In the genomic region with DNA sequence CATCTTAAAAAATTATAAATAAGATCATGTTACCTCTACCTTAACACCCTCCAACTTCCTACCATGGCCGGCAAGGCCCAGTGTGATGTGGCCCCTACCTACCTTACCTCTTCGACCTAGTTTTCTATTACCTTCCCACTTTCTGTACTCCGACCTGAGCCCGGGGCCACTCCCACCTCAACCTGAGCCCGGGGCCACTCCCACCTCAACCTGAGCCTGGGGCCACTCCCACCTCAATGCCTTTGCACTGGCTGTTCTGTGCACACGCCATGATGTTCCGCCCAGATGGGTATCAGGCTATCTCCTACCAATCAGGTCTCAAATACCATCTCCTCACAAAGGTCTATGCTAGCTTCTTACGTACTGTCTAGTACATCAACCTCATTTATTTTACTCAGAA, we compare ENCODE assay signal across 21 cellular contexts.
"Had no signal": no experiment of that assay in that cellular context is flagged by ENCODE, and none has a peak within 500 bp of the region (broad histone marks: within the 10 kb centered on the region; RNA-seq: fewer than 3 reads in every experiment).

No MANE protein-coding gene starts in this region.

- H2AFZ ChIP-seq: neural progenitor cell had no signal

- H3K27me3 Mint-ChIP-seq: activated CD4-positive, alpha-beta memory T cell treated with anti-CD3 and anti-CD28 coated beads for 36 hours; activated CD8-positive, alpha-beta memory T cell treated with anti-CD3 and anti-CD28 coated beads, Interleukin-2, amount 10 ng/mL, durations not matched to agents 7 days and 5 days; naive B cell had no signal

- H3K4me2 ChIP-seq: neural progenitor cell had no signal

- H3K9me3 ChIP-seq: gastroesophageal sphincter, heart right ventricle, ovary, sigmoid colon, tibial nerve had no signal

- H3K4me3 ChIP-seq: gastroesophageal sphincter, heart right ventricle, neural progenitor cell, ovary, sigmoid colon, tibial nerve had no signal

- H3K27me3 ChIP-seq: gastroesophageal sphincter, heart right ventricle, neural progenitor cell, ovary, sigmoid colon, tibial nerve had no signal

- H3K9me3 Mint-ChIP-seq: activated CD4-positive, alpha-beta memory T cell treated with anti-CD3 and anti-CD28 coated beads for 36 hours; activated T-helper 2 cell treated with anti-CD3 and anti-CD28 coated beads, Interferon-gamma antibody, Interleukin-2, Interleukin-4, amounts not matched to agents 10 μg/mL and 5 μg/mL and 100 μg/mL, durations not matched to agents 14 hours and 24 hours and 36 hours; naive B cell; neural progenitor cell had no signal

- FAIRE-seq: astrocyte had no signal

- H3K4me1 Mint-ChIP-seq: activated CD8-positive, alpha-beta memory T cell treated with anti-CD3 and anti-CD28 coated beads, Interleukin-2, amount 10 ng/mL, durations not matched to agents 7 days and 5 days; neural progenitor cell had no signal

- H3K36me3 ChIP-seq: ovary had no signal

- DNase-seq: activated CD4-positive, alpha-beta memory T cell treated with anti-CD3 and anti-CD28 coated beads for 36 hours; activated CD4-positive, alpha-beta T cell treated with anti-CD3 and anti-CD28 coated beads for 1 hour; activated CD8-positive, alpha-beta memory T cell treated with anti-CD3 and anti-CD28 coated beads, Interleukin-2, amount 10 ng/mL, durations not matched to agents 7 days and 5 days; activated naive CD4-positive, alpha-beta T cell treated with anti-CD3 and anti-CD28 coated beads, Interleukin-2, amount 50 U/mL, for 16 hours; activated T-cell treated with anti-CD3 and anti-CD28 coated beads, Interleukin-2, amount 50 U/mL, for 1 hour; erythroblast; heart right ventricle; islet precursor cell; naive B cell; ovary; sigmoid colon; stimulated activated CD4-positive, alpha-beta T cell treated with anti-CD3 and anti-CD28 coated beads, Interleukin-1b, Interleukin-23, amount 100 ng/mL, for 48 hours; substantia nigra; SW 1271; T-helper 9 cell had no signal

- H3K4me1 ChIP-seq: gastroesophageal sphincter, heart right ventricle, neural progenitor cell, sigmoid colon, tibial nerve had no signal

- H3K27ac ChIP-seq: gastroesophageal sphincter, heart right ventricle, neural progenitor cell, ovary, sigmoid colon, tibial nerve had no signal

- H3K4me3 Mint-ChIP-seq: activated CD4-positive, alpha-beta memory T cell treated with anti-CD3 and anti-CD28 coated beads for 36 hours; activated CD8-positive, alpha-beta memory T cell treated with anti-CD3 and anti-CD28 coated beads, Interleukin-2, amount 10 ng/mL, durations not matched to agents 7 days and 5 days; naive B cell; neural progenitor cell had no signal

- H3K9ac ChIP-seq: neural progenitor cell had no signal

- ATAC-seq: activated CD8-positive, alpha-beta memory T cell treated with anti-CD3 and anti-CD28 coated beads, Interleukin-2, amount 10 ng/mL, durations not matched to agents 7 days and 5 days; gastroesophageal sphincter; heart right ventricle; left lobe of liver had no signal

- H3K27ac Mint-ChIP-seq: activated CD4-positive, alpha-beta memory T cell treated with anti-CD3 and anti-CD28 coated beads for 36 hours; activated CD8-positive, alpha-beta memory T cell treated with anti-CD3 and anti-CD28 coated beads, Interleukin-2, amount 10 ng/mL, durations not matched to agents 7 days and 5 days; activated T-helper 2 cell treated with anti-CD3 and anti-CD28 coated beads, Interferon-gamma antibody, Interleukin-2, Interleukin-4, amounts not matched to agents 10 μg/mL and 5 μg/mL and 100 μg/mL, durations not matched to agents 14 hours and 24 hours and 36 hours; neural progenitor cell had no signal
